ENCODE assay signal across 23 cellular contexts in genomic region chr5:172064358-172064757, GRCh38. TPM values are rescaled to one million over a fixed set of nuclear protein-coding genes. Genes with fewer than 3 reads are reported as not detected.
DNase-seq lines count a peak whose midpoint lies in the region; ATAC-seq and TF ChIP-seq lines count a peak whose summit lies in the region.
"Had no signal": no experiment of that assay in that cellular context is flagged by ENCODE, and none has a peak within 500 bp of the region (broad histone marks: within the 10 kb centered on the region; RNA-seq: fewer than 3 reads in every experiment).

No MANE protein-coding gene starts in this region.

- H3K4me1 Mint-ChIP-seq in activated naive CD8-positive, alpha-beta T cell (ENCODE audit: low read depth) = peaks cover 63% of the 10 kb centered on the region
- peaks cover 45% of the 10 kb centered on the region for H3K4me1 Mint-ChIP-seq in activated naive CD8-positive, alpha-beta T cell treated with anti-CD3 and anti-CD28 coated beads for 36 hours
- H3K4me1 Mint-ChIP-seq in activated CD8-positive, alpha-beta T cell treated with anti-CD3 and anti-CD28 coated beads for 36 hours (ENCODE audit: low read depth) = peaks cover 48% of the 10 kb centered on the region
- H3K4me1 Mint-ChIP-seq in immature natural killer cell = peaks cover 55 to 69% of the 10 kb centered on the region in 2 donors

- H3K4me3 Mint-ChIP-seq in activated naive CD8-positive, alpha-beta T cell = peak overlapping the region; percentile 14
- no peak overlapping the region for H3K4me3 Mint-ChIP-seq in activated naive CD8-positive, alpha-beta T cell treated with anti-CD3 and anti-CD28 coated beads for 36 hours
- H3K4me3 Mint-ChIP-seq in activated CD8-positive, alpha-beta T cell treated with anti-CD3 and anti-CD28 coated beads for 36 hours = no peak overlapping the region
- peak overlapping the region in 2 of 5 donors; percentile 8 to 56 for H3K4me3 Mint-ChIP-seq in immature natural killer cell
- H3K4me3 Mint-ChIP-seq: activated CD4-positive, alpha-beta T cell treated with anti-CD3 and anti-CD28 coated beads for 36 hours; activated T-cell treated with anti-CD3 and anti-CD28 coated beads, Interleukin-2, amount 50 U/mL, for 72 hours had no signal

- peak overlapping the region; percentile 93 for H3K27ac Mint-ChIP-seq in activated naive CD8-positive, alpha-beta T cell
- H3K27ac Mint-ChIP-seq in activated naive CD8-positive, alpha-beta T cell treated with anti-CD3 and anti-CD28 coated beads for 36 hours = no peak overlapping the region
- peak overlapping the region; percentile 63 for H3K27ac Mint-ChIP-seq in activated CD8-positive, alpha-beta T cell treated with anti-CD3 and anti-CD28 coated beads for 36 hours
- peak overlapping the region in 5 of 6 donors; percentile 9 to 83 (median 76) for H3K27ac Mint-ChIP-seq in immature natural killer cell
- H3K27ac Mint-ChIP-seq: activated T-cell treated with anti-CD3 and anti-CD28 coated beads, Interleukin-2, amount 50 U/mL, for 72 hours had no signal

- no peaks in the 10 kb centered on the region for H3K4me1 ChIP-seq in osteoblast (ENCODE audit: insufficient read depth, low read length)

- no peaks in the 10 kb centered on the region for H3K9me3 ChIP-seq in osteoblast (ENCODE audit: low read depth, low read length)
- H3K9me3 ChIP-seq: BLaER1, esophagus muscularis mucosa had no signal

- no peaks in the 10 kb centered on the region for H3K27me3 ChIP-seq in osteoblast (ENCODE audit: insufficient read depth, low read length)
- H3K27me3 ChIP-seq: BLaER1, esophagus muscularis mucosa had no signal

- ATAC-seq in activated CD8-positive, alpha-beta T cell treated with anti-CD3 and anti-CD28 coated beads for 36 hours = no peak
- no peak for ATAC-seq in HG02798 (IDR thresholded peaks at IDR 0.05; ENCODE audit: poor library complexity, unreplicated experiment)
- no peak for ATAC-seq in GM18870 (IDR thresholded peaks at IDR 0.05; ENCODE audit: unreplicated experiment)
- ATAC-seq: activated CD4-positive, alpha-beta T cell treated with anti-CD3 and anti-CD28 coated beads for 36 hours; activated T-cell treated with anti-CD3 and anti-CD28 coated beads, Interleukin-2, amount 50 U/mL, for 72 hours; left ventricle myocardium superior had no signal

- no peak for DNase-seq in activated naive CD8-positive, alpha-beta T cell treated with anti-CD3 and anti-CD28 coated beads for 36 hours
- DNase-seq in activated CD8-positive, alpha-beta T cell treated with anti-CD3 and anti-CD28 coated beads for 36 hours = no peak
- DNase-seq in immature natural killer cell (no peak), osteoblast (ENCODE audit: insufficient read length, low spot score, missing footprints) (peak; percentile 34), AML-193 (lab: John Stamatoyannopoulos, UW) (no peak)
- DNase-seq: activated CD4-positive, alpha-beta T cell treated with anti-CD3 and anti-CD28 coated beads for 36 hours; activated T-cell treated with anti-CD3 and anti-CD28 coated beads, Interleukin-2, amount 50 U/mL, for 72 hours; caudate nucleus; cortex of kidney; foreskin fibroblast; left ventricle myocardium superior; mesendoderm; NCI-H1436; NCI-H226; PC-9; SHP77; stimulated activated CD4-positive, alpha-beta T cell treated with anti-CD3 and anti-CD28 coated beads, Interleukin-4, amount 100 ng/mL, for 24 hours; trophoblast cell had no signal

- no peaks in the 10 kb centered on the region for H3K9me3 Mint-ChIP-seq in activated naive CD8-positive, alpha-beta T cell (ENCODE audit: low read depth)
- H3K9me3 Mint-ChIP-seq in activated naive CD8-positive, alpha-beta T cell treated with anti-CD3 and anti-CD28 coated beads for 36 hours = peaks cover 10% of the 10 kb centered on the region
- peaks cover 2% of the 10 kb centered on the region for H3K9me3 Mint-ChIP-seq in activated CD8-positive, alpha-beta T cell treated with anti-CD3 and anti-CD28 coated beads for 36 hours
- H3K9me3 Mint-ChIP-seq in immature natural killer cell = no peaks in the 10 kb centered on the region
- H3K9me3 Mint-ChIP-seq: activated T-cell treated with anti-CD3 and anti-CD28 coated beads, Interleukin-2, amount 50 U/mL, for 72 hours had no signal

- TF ChIP-seq CTCF in activated CD8-positive, alpha-beta T cell treated with anti-CD3 and anti-CD28 coated beads for 36 hours (IDR thresholded peaks at IDR 0.05) = no peak
- no peak for TF ChIP-seq CTCF in osteoblast (IDR thresholded peaks at IDR 0.05; ENCODE audit: extremely low read depth, low read depth, low read length)

- H3K36me3 ChIP-seq in osteoblast (ENCODE audit: insufficient read depth, low read length) = peaks cover 31% of the 10 kb centered on the region

- no peak overlapping the region for H3K4me2 ChIP-seq in osteoblast (ENCODE audit: insufficient read depth, low read length)
- H3K4me2 ChIP-seq: BLaER1, PC-9 had no signal

- no peaks in the 10 kb centered on the region for H3K79me2 ChIP-seq in osteoblast (ENCODE audit: insufficient read depth, low read length)

- no peaks in the 10 kb centered on the region for H3K27me3 Mint-ChIP-seq in activated naive CD8-positive, alpha-beta T cell
- no peaks in the 10 kb centered on the region for H3K27me3 Mint-ChIP-seq in activated naive CD8-positive, alpha-beta T cell treated with anti-CD3 and anti-CD28 coated beads for 36 hours
- H3K27me3 Mint-ChIP-seq in activated CD8-positive, alpha-beta T cell treated with anti-CD3 and anti-CD28 coated beads for 36 hours = no peaks in the 10 kb centered on the region
- peaks cover 3 to 59% (median 28%) of the 10 kb centered on the region in 3 donors for H3K27me3 Mint-ChIP-seq in immature natural killer cell (ENCODE audit: low read depth in 3 of 3)
- H3K27me3 Mint-ChIP-seq: activated CD4-positive, alpha-beta T cell treated with anti-CD3 and anti-CD28 coated beads for 36 hours had no signal

- intact Hi-C loops in activated CD8-positive, alpha-beta T cell treated with anti-CD3 and anti-CD28 coated beads for 36 hours (cut with micrococcal nuclease) = no loop called here

- H4K20me1 ChIP-seq in osteoblast (ENCODE audit: insufficient read depth, low read length) = no peaks in the 10 kb centered on the region

- H3K4me3 ChIP-seq in osteoblast (ENCODE audit: insufficient read depth, low read length) = no peak overlapping the region
- H3K4me3 ChIP-seq: BLaER1, esophagus muscularis mucosa, PC-9 had no signal

- no peak overlapping the region for H3K27ac ChIP-seq in osteoblast (ENCODE audit: low read depth, low read length)
- H3K27ac ChIP-seq: BLaER1, esophagus muscularis mucosa, PC-9 had no signal

- peaks cover 16% of the 10 kb centered on the region for H3K36me3 Mint-ChIP-seq in activated naive CD8-positive, alpha-beta T cell
- H3K36me3 Mint-ChIP-seq in activated naive CD8-positive, alpha-beta T cell treated with anti-CD3 and anti-CD28 coated beads for 36 hours = peaks cover 62% of the 10 kb centered on the region
- H3K36me3 Mint-ChIP-seq in activated CD8-positive, alpha-beta T cell treated with anti-CD3 and anti-CD28 coated beads for 36 hours (ENCODE audit: low read depth) = peaks cover 79% of the 10 kb centered on the region
- H3K36me3 Mint-ChIP-seq in immature natural killer cell = peaks cover 32 to 62% (median 35%) of the 10 kb centered on the region in 3 donors

- H2AFZ ChIP-seq in osteoblast (ENCODE audit: low read length) = no peak overlapping the region
- H2AFZ ChIP-seq: PC-9 had no signal

- CTCF ChIA-PET in activated CD8-positive, alpha-beta T cell treated with anti-CD3 and anti-CD28 coated beads for 36 hours (lab: Charles Lee) = interaction anchor here (1.0 to 2.1 kb wide), 6 partner anchors 9 to 229 kb away, joined by 3 to 12 read pairs (median 4); partner anchors contain the start of gene STK10

- POLR2A ChIA-PET in activated CD8-positive, alpha-beta T cell treated with anti-CD3 and anti-CD28 coated beads for 36 hours (lab: Charles Lee) = interaction anchor here (0.8 to 1.8 kb wide), 7 partner anchors 10 to 124 kb away, joined by 3 to 6 read pairs (median 3); partner anchors contain the start of gene STK10

RNA-seq across cellular contexts. Expression of gene FBXW11, which starts 57.9 kb away (rescaled TPM):
- 10 to 100 TPM; 55.1 to 60.8 TPM for total RNA-seq in activated naive CD8-positive, alpha-beta T cell treated with anti-CD3 and anti-CD28 coated beads for 36 hours
- total RNA-seq in activated CD8-positive, alpha-beta T cell treated with anti-CD3 and anti-CD28 coated beads for 36 hours = 10 to 100 TPM; 49.3 to 52.6 TPM
- polyA plus RNA-seq in immature natural killer cell = 10 to 100 TPM; 13.6 to 29.1 (median 17.8) TPM
- 72.5 and 76.7 TPM in 2 replicates for total RNA-seq in osteoblast
